In genomic region chr18:32759768-32760167, GRCh38 we compare ENCODE assay signal across 1 cellular context.
TF ChIP-seq lines count a peak whose summit lies in the region.

No MANE protein-coding gene starts in this region.

TF ChIP-seq in GM12878, 131 proteins besides CTCF, POLR2A, EP300 and RAD21:
- TF ChIP-seq POLR2AphosphoS2 (IDR thresholded peaks at IDR 0.05; ENCODE audit: low read depth, low read length) = no peak
- no peak for TF ChIP-seq STAT3 (IDR thresholded peaks at IDR 0.05; ENCODE audit: low read depth, low read length)
- no peak for TF ChIP-seq MTA3 (IDR thresholded peaks at IDR 0.05; ENCODE audit: borderline replicate concordance, low read length)
- no peak for TF ChIP-seq KAT2A (conservative IDR thresholded peaks at IDR 0.05; ENCODE audit: control insufficient read depth, low read depth, low read length)
- no peak for TF ChIP-seq USF1 (IDR thresholded peaks at IDR 0.05; ENCODE audit: borderline replicate concordance, extremely low read length, insufficient read depth, low read depth, low read length)
- no peak for TF ChIP-seq SPI1 (IDR thresholded peaks at IDR 0.05; ENCODE audit: borderline replicate concordance, insufficient read depth, low read depth, low read length)
